27 cellular contexts compared by ENCODE assay signal in genomic region chr1:200900877-200901276, GRCh38. TPM values are rescaled to one million over a fixed set of nuclear protein-coding genes. Genes with fewer than 3 reads are reported as not detected.
"Had no signal": no experiment of that assay in that cellular context is flagged by ENCODE, and none has a peak within 500 bp of the region (broad histone marks: within the 10 kb centered on the region; RNA-seq: fewer than 3 reads in every experiment).

No MANE protein-coding gene starts in this region.

- H3K27ac ChIP-seq: heart right ventricle, thyroid gland had no signal

- H3K36me3 ChIP-seq: heart right ventricle, thyroid gland had no signal

- ATAC-seq: activated naive CD8-positive, alpha-beta T cell treated with anti-CD3 and anti-CD28 coated beads, Interleukin-2, amount 50 U/mL, for 24 hours; activated T-cell treated with anti-CD3 and anti-CD28 coated beads, Interleukin-2, amount 50 U/mL, for 72 hours; left lobe of liver; stimulated activated naive CD8-positive, alpha-beta T cell treated with anti-CD3 and anti-CD28 coated beads, Interleukin-15, Interleukin-2, amounts not matched to agents 100 U/mL and 50 U/mL, for 24 hours had no signal

- H3K27me3 ChIP-seq: thyroid gland had no signal

- H3K27ac Mint-ChIP-seq: activated CD4-positive, alpha-beta memory T cell treated with anti-CD3 and anti-CD28 coated beads for 36 hours; activated naive CD8-positive, alpha-beta T cell treated with anti-CD3 and anti-CD28 coated beads, Interleukin-2, amount 50 U/mL, for 24 hours; activated T-cell treated with anti-CD3 and anti-CD28 coated beads, Interleukin-2, amount 50 U/mL, for 72 hours; T-helper 1 cell treated with Interleukin-12 subunit alpha and Interleukin-12 subunit beta and Interleukin-4 antibody, amounts not matched to agents 30 μg/mL and 1 μg/mL, for 36 hours had no signal

- H3K4me3 Mint-ChIP-seq: activated CD4-positive, alpha-beta memory T cell treated with anti-CD3 and anti-CD28 coated beads for 36 hours; activated naive CD8-positive, alpha-beta T cell treated with anti-CD3 and anti-CD28 coated beads, Interleukin-2, amount 50 U/mL, for 24 hours; activated T-cell treated with anti-CD3 and anti-CD28 coated beads, Interleukin-2, amount 50 U/mL, for 72 hours; naive B cell; T-helper 1 cell treated with Interleukin-12 subunit alpha and Interleukin-12 subunit beta and Interleukin-4 antibody, amounts not matched to agents 30 μg/mL and 1 μg/mL, for 36 hours had no signal

- DNase-seq: activated CD4-positive, alpha-beta memory T cell treated with anti-CD3 and anti-CD28 coated beads for 36 hours; activated CD4-positive, alpha-beta T cell treated with anti-CD3 and anti-CD28 coated beads for 48 hours; activated CD4-positive, CD25-positive, alpha-beta regulatory T cell; activated gamma-delta T cell; activated naive CD4-positive, alpha-beta T cell treated with anti-CD3 and anti-CD28 coated beads, Interleukin-2, amount 50 U/mL, for 16 hours; activated naive CD8-positive, alpha-beta T cell treated with anti-CD3 and anti-CD28 coated beads, Interleukin-2, amount 50 U/mL, for 24 hours; activated T-cell treated with anti-CD3 and anti-CD28 coated beads, Interleukin-2, amount 50 U/mL, for 72 hours; cortex of kidney; heart right ventricle; naive B cell; occipital lobe; stimulated activated CD4-positive, alpha-beta T cell treated with anti-CD3 and anti-CD28 coated beads, Interleukin-12 subunit alpha, Interleukin-12 subunit beta, amount 100 ng/mL, for 4 hours; stimulated activated CD4-positive, alpha-beta T cell treated with anti-CD3 and anti-CD28 coated beads, Interleukin-4, amount 100 ng/mL, for 4 hours; stimulated activated naive CD8-positive, alpha-beta T cell treated with anti-CD3 and anti-CD28 coated beads, Interleukin-15, Interleukin-2, amounts not matched to agents 100 U/mL and 50 U/mL, for 24 hours; substantia nigra; T1000; thyroid gland had no signal

- H3K9me3 Mint-ChIP-seq: activated CD4-positive, alpha-beta memory T cell treated with anti-CD3 and anti-CD28 coated beads for 36 hours; activated naive CD8-positive, alpha-beta T cell treated with anti-CD3 and anti-CD28 coated beads, Interleukin-2, amount 50 U/mL, for 24 hours; activated T-cell treated with anti-CD3 and anti-CD28 coated beads, Interleukin-2, amount 50 U/mL, for 72 hours; naive B cell; T-helper 1 cell treated with Interleukin-12 subunit alpha and Interleukin-12 subunit beta and Interleukin-4 antibody, amounts not matched to agents 30 μg/mL and 1 μg/mL, for 36 hours had no signal

- H3K4me1 ChIP-seq: thyroid gland had no signal

- H3K9me3 ChIP-seq: heart right ventricle, thyroid gland had no signal

- H3K4me3 ChIP-seq: heart right ventricle, lung, thyroid gland had no signal

- H3K36me3 Mint-ChIP-seq: activated CD4-positive, alpha-beta memory T cell treated with anti-CD3 and anti-CD28 coated beads for 36 hours; naive B cell had no signal

RNA-seq across cellular contexts. Expression of gene INAVA, which starts 6.2 kb away (rescaled TPM):
- total RNA-seq: activated CD4-positive, alpha-beta memory T cell treated with anti-CD3 and anti-CD28 coated beads for 36 hours; activated T-cell treated with anti-CD3 and anti-CD28 coated beads, Interleukin-2, amount 50 U/mL, for 72 hours; fibroblast of villous mesenchyme had no signal

RNA-seq across cellular contexts. Expression of gene GPR25, which starts 28.1 kb away (rescaled TPM):
- total RNA-seq: activated CD4-positive, alpha-beta memory T cell treated with anti-CD3 and anti-CD28 coated beads for 36 hours; activated T-cell treated with anti-CD3 and anti-CD28 coated beads, Interleukin-2, amount 50 U/mL, for 72 hours; cerebellum; epithelial cell of proximal tubule; fibroblast of villous mesenchyme; heart right ventricle; left lobe of liver; mesenteric fat pad; occipital lobe; ureter had no signal
- polyA plus RNA-seq: heart right ventricle, keratinocyte, neural cell had no signal
